In genomic region chr17:8237175-8237574, GRCh38 we compare ENCODE assay signal across 1 cellular context.
TF ChIP-seq lines count a peak whose summit lies in the region.

No MANE protein-coding gene starts in this region.

TF ChIP-seq in HepG2, 621 proteins besides CTCF, POLR2A, EP300 and RAD21 (continued from another document and continues in another):
- TF ChIP-seq ZNF281 (CRISPR knock-in tag; IDR thresholded peaks at IDR 0.05; ENCODE audit: borderline replicate concordance) (peak; percentile 59; the same call in 1 of the 2 replicates), ZBTB4 (CRISPR knock-in tag; IDR thresholded peaks at IDR 0.05; ENCODE audit: borderline replicate concordance) (no peak), HINFP (CRISPR knock-in tag; IDR thresholded peaks at IDR 0.05; ENCODE audit: low read depth) (no peak), PHF20 (CRISPR knock-in tag; IDR thresholded peaks at IDR 0.05) (no peak), STAT6 (CRISPR knock-in tag; IDR thresholded peaks at IDR 0.05; ENCODE audit: borderline replicate concordance) (no peak), RORA (CRISPR knock-in tag; IDR thresholded peaks at IDR 0.05) (no peak), LRRFIP1 (CRISPR knock-in tag; conservative IDR thresholded peaks at IDR 0.05) (no peak), HNRNPK (IDR thresholded peaks at IDR 0.05; ENCODE audit: low read depth, low read length, poor library complexity, severe bottlenecking) (no peak), FOXC1 (CRISPR knock-in tag; IDR thresholded peaks at IDR 0.05; ENCODE audit: borderline replicate concordance) (no peak), NFE2L2 (IDR thresholded peaks at IDR 0.05; ENCODE audit: low read length) (no peak), PTBP1 (IDR thresholded peaks at IDR 0.05; ENCODE audit: low read depth, low read length, poor library complexity, severe bottlenecking) (no peak), REL (CRISPR knock-in tag; conservative IDR thresholded peaks at IDR 0.05) (no peak), ATF2 (CRISPR knock-in tag; IDR thresholded peaks at IDR 0.05) (no peak), FOXA3 (CRISPR knock-in tag; IDR thresholded peaks at IDR 0.05) (peak; percentile 34; the same call in 1 of the 2 replicates), NCOA1 (CRISPR knock-in tag; IDR thresholded peaks at IDR 0.05) (no peak), ZNF263 (CRISPR knock-in tag; IDR thresholded peaks at IDR 0.05) (no peak), SAP130 (CRISPR knock-in tag; IDR thresholded peaks at IDR 0.05; ENCODE audit: low read depth) (peak; percentile 73), MTA3 (CRISPR knock-in tag; IDR thresholded peaks at IDR 0.05) (no peak), ZNF460 (CRISPR knock-in tag; IDR thresholded peaks at IDR 0.05; ENCODE audit: borderline replicate concordance) (no peak), MNT (IDR thresholded peaks at IDR 0.05) (0 out of 2 replicates have a peak, but pooled peaks have one; percentile 17), ZNF558 (CRISPR knock-in tag; IDR thresholded peaks at IDR 0.05; ENCODE audit: borderline replicate concordance) (no peak), GPBP1L1 (CRISPR knock-in tag; IDR thresholded peaks at IDR 0.05) (no peak), TCF7 (IDR thresholded peaks at IDR 0.05; ENCODE audit: low read depth) (no peak), CEBPB (IDR thresholded peaks at IDR 0.05; ENCODE audit: borderline replicate concordance, low read depth, low read length) (no peak), PRPF4 (IDR thresholded peaks at IDR 0.05; ENCODE audit: low read depth, low read length, poor library complexity, severe bottlenecking) (no peak), MLX (CRISPR knock-in tag; IDR thresholded peaks at IDR 0.05) (peak; percentile 62; the same call in 1 of the 2 replicates), DBP (CRISPR knock-in tag; IDR thresholded peaks at IDR 0.05; ENCODE audit: not compliant biosample characterization) (no peak), SIN3A (IDR thresholded peaks at IDR 0.05; ENCODE audit: borderline replicate concordance, low read depth, low read length) (0 out of 2 replicates have a peak, but pooled peaks have one; percentile 41), MIXL1 (CRISPR knock-in tag; IDR thresholded peaks at IDR 0.05) (no peak), TGIF2 (CRISPR knock-in tag; IDR thresholded peaks at IDR 0.05) (peak; percentile 57; the same call in 1 of the 2 replicates), ZSCAN21 (CRISPR knock-in tag; IDR thresholded peaks at IDR 0.05; ENCODE audit: borderline replicate concordance) (no peak), DMAP1 (CRISPR knock-in tag; IDR thresholded peaks at IDR 0.05) (no peak), HHEX (CRISPR knock-in tag; IDR thresholded peaks at IDR 0.05) (no peak)
